31 cellular contexts compared by ENCODE assay signal in genomic region chr1:154174654-154175053, GRCh38. TPM values are rescaled to one million over a fixed set of nuclear protein-coding genes. Genes with fewer than 3 reads are reported as not detected.
"Had no signal": no experiment of that assay in that cellular context is flagged by ENCODE, and none has a peak within 500 bp of the region (broad histone marks: within the 10 kb centered on the region; RNA-seq: fewer than 3 reads in every experiment).

No MANE protein-coding gene starts in this region.

- H3K4me2 ChIP-seq: hepatocyte had no signal

- H3K27me3 Mint-ChIP-seq: activated CD4-positive, alpha-beta T cell treated with anti-CD3 and anti-CD28 coated beads for 36 hours; brain; dendritic cell treated with granulocyte-macrophage colony-stimulating factor and Interleukin-4, amounts not matched to agents 40 ng/mL and 50 ng/mL, for 4 days; naive thymus-derived CD8-positive, alpha-beta T cell; stimulated activated naive CD8-positive, alpha-beta T cell treated with anti-CD3 and anti-CD28 coated beads, Interleukin-15, amount 100 ng/mL, for 72 hours had no signal

- H3K9me3 ChIP-seq: left ventricle myocardium inferior, neutrophil, ovary, tibial artery had no signal

- H2AFZ ChIP-seq: hepatocyte had no signal

- H3K4me3 ChIP-seq: hepatocyte, left ventricle myocardium inferior, ovary, tibial artery had no signal

- H3K4me3 Mint-ChIP-seq: activated CD4-positive, alpha-beta T cell treated with anti-CD3 and anti-CD28 coated beads for 36 hours; activated T-cell treated with anti-CD3 and anti-CD28 coated beads, Interleukin-2, amount 50 U/mL, for 72 hours; brain; dendritic cell treated with granulocyte-macrophage colony-stimulating factor and Interleukin-4, amounts not matched to agents 40 ng/mL and 50 ng/mL, for 4 days; naive thymus-derived CD8-positive, alpha-beta T cell; stimulated activated naive CD8-positive, alpha-beta T cell treated with anti-CD3 and anti-CD28 coated beads, Interleukin-15, amount 100 ng/mL, for 72 hours; T-helper 1 cell treated with Interleukin-12 subunit alpha and Interleukin-12 subunit beta and Interleukin-4 antibody, amounts not matched to agents 30 μg/mL and 1 μg/mL, for 36 hours; WTC11 had no signal

- H3K9me3 Mint-ChIP-seq: activated T-cell treated with anti-CD3 and anti-CD28 coated beads, Interleukin-2, amount 50 U/mL, for 72 hours; brain; dendritic cell treated with granulocyte-macrophage colony-stimulating factor and Interleukin-4, amounts not matched to agents 40 ng/mL and 50 ng/mL, for 4 days; naive thymus-derived CD8-positive, alpha-beta T cell; stimulated activated naive CD8-positive, alpha-beta T cell treated with anti-CD3 and anti-CD28 coated beads, Interleukin-15, amount 100 ng/mL, for 72 hours; T-helper 1 cell treated with Interleukin-12 subunit alpha and Interleukin-12 subunit beta and Interleukin-4 antibody, amounts not matched to agents 30 μg/mL and 1 μg/mL, for 36 hours; WTC11 had no signal

- H3K36me3 ChIP-seq: ovary had no signal

- DNase-seq: activated CD4-positive, alpha-beta T cell treated with anti-CD3 and anti-CD28 coated beads for 36 hours; activated CD4-positive, alpha-beta T cell treated with anti-CD3 and anti-CD28 coated beads, Interleukin-2, amount 50 U/mL, for 48 hours; activated CD8-positive, alpha-beta memory T cell treated with anti-CD3 and anti-CD28 coated beads, Interleukin-2, amount 50 U/mL, for 48 hours; activated effector memory CD4-positive, alpha-beta T cell treated with Interleukin-2 at 50 U/mL for 16 hours; activated naive CD4-positive, alpha-beta T cell treated with anti-CD3 and anti-CD28 coated beads, Interleukin-2, amount 50 U/mL, for 16 hours; activated T-cell treated with anti-CD3 and anti-CD28 coated beads, Interleukin-2, amount 50 U/mL, for 72 hours; aorta; caudate nucleus; effector CD4-positive, alpha-beta T cell; glutamatergic neuron; kidney glomerular epithelial cell; left ventricle myocardium inferior; naive thymus-derived CD8-positive, alpha-beta T cell; ovary; right cardiac atrium; stimulated activated CD4-positive, alpha-beta T cell treated with anti-CD3 and anti-CD28 coated beads, Interleukin-4, amount 100 ng/mL, for 4 hours; stimulated activated naive CD8-positive, alpha-beta T cell treated with anti-CD3 and anti-CD28 coated beads, Interleukin-15, amount 100 ng/mL, for 72 hours; T1000 had no signal

- ATAC-seq: activated CD4-positive, alpha-beta T cell treated with anti-CD3 and anti-CD28 coated beads for 36 hours; activated T-cell treated with anti-CD3 and anti-CD28 coated beads, Interleukin-2, amount 50 U/mL, for 72 hours; esophagus mucosa; naive thymus-derived CD8-positive, alpha-beta T cell; right cardiac atrium; stimulated activated naive CD8-positive, alpha-beta T cell treated with anti-CD3 and anti-CD28 coated beads, Interleukin-15, amount 100 ng/mL, for 72 hours; WTC11 had no signal

- H3K27ac ChIP-seq: hepatocyte, left ventricle myocardium inferior, ovary, tibial artery had no signal

- H3K27ac Mint-ChIP-seq: activated CD4-positive, alpha-beta T cell treated with anti-CD3 and anti-CD28 coated beads for 36 hours; activated T-cell treated with anti-CD3 and anti-CD28 coated beads, Interleukin-2, amount 50 U/mL, for 72 hours; brain; dendritic cell treated with granulocyte-macrophage colony-stimulating factor and Interleukin-4, amounts not matched to agents 40 ng/mL and 50 ng/mL, for 4 days; T-helper 1 cell treated with Interleukin-12 subunit alpha and Interleukin-12 subunit beta and Interleukin-4 antibody, amounts not matched to agents 30 μg/mL and 1 μg/mL, for 36 hours; WTC11 had no signal

- H3K27me3 ChIP-seq: hepatocyte, neutrophil, ovary, tibial artery had no signal

RNA-seq across cellular contexts. Expression of gene CFAP141, which starts 31.5 kb away (rescaled TPM):
- total RNA-seq: activated CD4-positive, alpha-beta T cell treated with anti-CD3 and anti-CD28 coated beads for 36 hours; activated CD8-positive, alpha-beta memory T cell treated with anti-CD3 and anti-CD28 coated beads for 36 hours; activated T-cell treated with anti-CD3 and anti-CD28 coated beads, Interleukin-2, amount 50 U/mL, for 72 hours; aorta; esophagus mucosa; frontal cortex; hepatocyte; left ventricle myocardium inferior; lung microvascular endothelial cell; naive thymus-derived CD8-positive, alpha-beta T cell; pulmonary artery endothelial cell; right cardiac atrium; urinary bladder; WTC11 had no signal
